In the genomic region with DNA sequence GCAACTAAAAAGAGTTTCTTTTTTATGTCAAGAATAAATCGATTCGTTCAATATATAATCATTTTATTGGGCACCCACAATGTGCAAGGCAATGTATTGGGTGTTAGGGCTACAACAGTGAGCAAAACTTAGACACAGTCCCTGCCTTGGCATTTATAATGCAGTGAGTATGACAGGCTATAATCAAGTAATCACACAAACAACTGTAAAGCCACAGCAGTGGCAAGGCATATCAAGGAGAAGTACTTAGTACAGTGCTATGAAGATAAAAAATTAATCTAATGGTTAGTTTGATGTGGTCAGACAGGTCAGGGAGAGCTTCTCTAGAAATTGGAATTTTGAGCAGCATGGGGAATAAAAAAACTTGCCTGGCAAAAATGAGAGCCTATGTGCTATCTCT, we compare ENCODE assay signal across 12 cellular contexts.
DNase-seq lines count a peak whose midpoint lies in the region; ATAC-seq and TF ChIP-seq lines count a peak whose summit lies in the region.
"Had no signal": no experiment of that assay in that cellular context is flagged by ENCODE, and none has a peak within 500 bp of the region (broad histone marks: within the 10 kb centered on the region; RNA-seq: fewer than 3 reads in every experiment).

No MANE protein-coding gene starts in this region.

- H3K36me3 Mint-ChIP-seq in nephron (ENCODE audit: low read depth) = no peaks in the 10 kb centered on the region
- H3K36me3 Mint-ChIP-seq: CD4-positive, alpha-beta memory T cell had no signal

- no peaks in the 10 kb centered on the region for H3K9me3 Mint-ChIP-seq in nephron
- H3K9me3 Mint-ChIP-seq: CD4-positive, alpha-beta memory T cell had no signal

- DNase-seq in NCI-H1105 treated with DMSO at 0.1 percent for 48 hours (lab: John Stamatoyannopoulos, UW) (peak; percentile 12), NCI-H1105 (lab: John Stamatoyannopoulos, UW) (no peak), COR-L47 (lab: John Stamatoyannopoulos, UW) (peak; percentile 12), OCI-M1 (lab: John Stamatoyannopoulos, UW) (peak; percentile 9)
- DNase-seq: AML-193; CD4-positive, alpha-beta memory T cell; GM23248; HCEC 1CT had no signal

- H3K27me3 Mint-ChIP-seq in nephron (ENCODE audit: low read depth) = no peaks in the 10 kb centered on the region

- no peak overlapping the region for H3K4me3 Mint-ChIP-seq in nephron
- H3K4me3 Mint-ChIP-seq: CD4-positive, alpha-beta memory T cell had no signal

- no peaks in the 10 kb centered on the region for H3K4me1 Mint-ChIP-seq in nephron

- H3K27ac Mint-ChIP-seq in nephron = peak overlapping the region in 2 of 3 experiments; percentile 18 to 50
- H3K27ac Mint-ChIP-seq: CD4-positive, alpha-beta memory T cell had no signal

- no peak for TF ChIP-seq CTCF in nephron (IDR thresholded peaks at IDR 0.05; ENCODE audit: unreplicated experiment in 3 of 3)

- ATAC-seq in HG03460 (IDR thresholded peaks at IDR 0.05; ENCODE audit: unreplicated experiment) = no peak
- no peak for ATAC-seq in GM19328 (IDR thresholded peaks at IDR 0.05; ENCODE audit: unreplicated experiment)
- ATAC-seq: A549 had no signal
